Comparison of ENCODE assay signal across 12 cellular contexts in the genomic region with DNA sequence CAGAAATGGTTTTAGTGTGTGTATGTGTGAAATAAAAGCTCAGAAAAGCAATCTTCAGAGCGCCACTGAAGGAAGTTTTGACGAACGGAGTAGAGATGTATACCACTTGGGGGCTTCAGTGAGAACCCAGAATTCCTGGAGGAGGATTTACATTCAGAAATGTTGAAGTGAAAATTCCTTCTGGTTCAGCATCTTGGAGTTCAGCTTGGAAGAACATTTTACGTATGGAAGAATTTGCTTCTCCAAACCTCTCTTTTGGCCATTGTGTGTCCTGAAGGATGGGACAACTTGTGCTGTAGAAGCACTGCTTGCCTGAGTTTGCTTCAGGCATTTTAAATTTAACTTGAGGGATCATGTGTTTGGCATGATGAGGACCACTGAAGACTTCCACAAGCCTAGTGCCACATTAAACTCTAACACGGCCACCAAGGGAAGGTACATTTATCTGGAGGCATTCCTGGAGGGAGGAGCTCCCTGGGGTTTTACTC. TPM values are rescaled to one million over a fixed set of nuclear protein-coding genes. Genes with fewer than 3 reads are reported as not detected.
A peak's percentile ranks its signal among the peaks of the same experiment; 100 is the strongest.
DNase-seq lines count a peak whose midpoint lies in the region; ATAC-seq, FAIRE-seq and TF ChIP-seq lines count a peak whose summit lies in the region.
"Had no signal": no experiment of that assay in that cellular context is flagged by ENCODE, and none has a peak within 500 bp of the region (broad histone marks: within the 10 kb centered on the region; RNA-seq: fewer than 3 reads in every experiment).

No MANE protein-coding gene starts in this region.

- H3K27me3 ChIP-seq in cardiac muscle cell: no peaks in the 10 kb centered on the region
- H3K27me3 ChIP-seq: stomach had no signal

- peak overlapping the region; percentile 94 for H3K4me3 Mint-ChIP-seq in neural crest cell
- no peak overlapping the region for H3K4me3 Mint-ChIP-seq in activated CD4-positive, alpha-beta T cell treated with anti-CD3 and anti-CD28 coated beads for 36 hours

- DNase-seq in A172 (ENCODE audit: low spot score): peak; percentile 1
- peak in 1 of 2 donors; percentile 37 for DNase-seq in cardiac muscle cell (ENCODE audit: low read depth in 1 of 2, low spot score in 1 of 2)
- no peak for DNase-seq in neural crest cell (ENCODE audit: low read depth, low spot score)
- no peak for DNase-seq in D341Med (ENCODE audit: low spot score)
- DNase-seq in activated CD4-positive, alpha-beta T cell treated with anti-CD3 and anti-CD28 coated beads for 36 hours: no peak
- DNase-seq in GM19240 (ENCODE audit: insufficient read length, low spot score): no peak
- DNase-seq: activated CD4-positive, alpha-beta T cell treated with anti-CD3 and anti-CD28 coated beads for 1 hour; NCI-H2107; stomach had no signal

- POLR2A ChIA-PET in activated CD4-positive, alpha-beta T cell treated with anti-CD3 and anti-CD28 coated beads for 36 hours (lab: Charles Lee): no interaction called here

- H3K4me3 ChIP-seq in cardiac muscle cell: no peak overlapping the region
- H3K4me3 ChIP-seq: A549 had no signal

- ATAC-seq in activated CD4-positive, alpha-beta T cell treated with anti-CD3 and anti-CD28 coated beads for 36 hours: no peak
- ATAC-seq in HG03439 (IDR thresholded peaks at IDR 0.05; ENCODE audit: unreplicated experiment): no peak
- ATAC-seq: A549 had no signal

- TF ChIP-seq CTCF in cardiac muscle cell (IDR thresholded peaks at IDR 0.05; ENCODE audit: low read depth, low read length) (peak; percentile 23), neural crest cell (conservative IDR thresholded peaks at IDR 0.05) (no peak)

- peaks cover 8% of the 10 kb centered on the region for H3K4me1 ChIP-seq in cardiac muscle cell (ENCODE audit: low read depth)
- H3K4me1 ChIP-seq: A549 had no signal

- no peaks in the 10 kb centered on the region for H3K36me3 ChIP-seq in cardiac muscle cell
- H3K36me3 ChIP-seq: stomach had no signal

- peaks cover 2% of the 10 kb centered on the region for H3K9me3 Mint-ChIP-seq in neural crest cell
- peaks cover 2% of the 10 kb centered on the region for H3K9me3 Mint-ChIP-seq in activated CD4-positive, alpha-beta T cell treated with anti-CD3 and anti-CD28 coated beads for 36 hours (ENCODE audit: low read depth)

- H3K4me1 Mint-ChIP-seq in neural crest cell: peaks cover 69% of the 10 kb centered on the region
- H3K4me1 Mint-ChIP-seq in activated CD4-positive, alpha-beta T cell treated with anti-CD3 and anti-CD28 coated beads for 36 hours: no peaks in the 10 kb centered on the region

- H3K27ac Mint-ChIP-seq in neural crest cell (ENCODE audit: unreplicated experiment): peak overlapping the region; percentile 97
- H3K27ac Mint-ChIP-seq in activated CD4-positive, alpha-beta T cell treated with anti-CD3 and anti-CD28 coated beads for 36 hours: no peak overlapping the region

- intact Hi-C loops in activated CD4-positive, alpha-beta T cell treated with anti-CD3 and anti-CD28 coated beads for 36 hours (cut with DNase I, micrococcal nuclease): loop anchor here in 1 of 2 experiments (10.0 kb wide), 1 partner anchor 319 kb away; no protein-coding TSS in a partner anchor

- H3K9me3 ChIP-seq in cardiac muscle cell (ENCODE audit: low read depth): no peaks in the 10 kb centered on the region
- H3K9me3 ChIP-seq: A549, stomach had no signal

- H3K36me3 Mint-ChIP-seq in neural crest cell (ENCODE audit: low read depth): peaks cover 11% of the 10 kb centered on the region
- H3K36me3 Mint-ChIP-seq in activated CD4-positive, alpha-beta T cell treated with anti-CD3 and anti-CD28 coated beads for 36 hours (ENCODE audit: low read depth): no peaks in the 10 kb centered on the region

- no peaks in the 10 kb centered on the region for H3K27me3 Mint-ChIP-seq in neural crest cell (ENCODE audit: low read depth)
- H3K27me3 Mint-ChIP-seq in activated CD4-positive, alpha-beta T cell treated with anti-CD3 and anti-CD28 coated beads for 36 hours: peaks cover 34% of the 10 kb centered on the region

- no peak overlapping the region for H3K27ac ChIP-seq in cardiac muscle cell
- H3K27ac ChIP-seq: A549, stomach had no signal

- CTCF ChIA-PET in activated CD4-positive, alpha-beta T cell treated with anti-CD3 and anti-CD28 coated beads for 36 hours (lab: Charles Lee): interaction anchor here (0.9 kb wide), 1 partner anchor 61 kb away, joined by 3 read pairs; no protein-coding TSS in a partner anchor

- FAIRE-seq in TTC549 (lab: Jason Lieb, UNC): peak; percentile 74
- FAIRE-seq: A549 had no signal

RNA-seq across cellular contexts. Expression of a gene that starts 0.7 kb away (rescaled TPM):
- total RNA-seq in A172 (2014; rRNA removed; shearing (Covaris generic)): 13.2 and 19.0 TPM in 2 replicates
- 43.4 and 47.7 TPM in 2 replicates for total RNA-seq in cardiac muscle cell
- polyA plus RNA-seq in cardiac muscle cell: 13.7 and 21.6 TPM in 2 replicates
- total RNA-seq in neural crest cell: 36.4 and 40.1 TPM in 2 replicates
- under 1 TPM in 1 of 2 experiments, not detected in 1; 0.04 TPM for total RNA-seq in activated CD4-positive, alpha-beta T cell treated with anti-CD3 and anti-CD28 coated beads for 36 hours

RNA-seq across cellular contexts. Expression of a gene that starts 14.8 kb away (rescaled TPM):
- total RNA-seq in A172 (2014; rRNA removed; shearing (Covaris generic)): not detected in 2 replicates
- total RNA-seq in cardiac muscle cell (not detected in 2 replicates), neural crest cell (not detected in 2 replicates)
- polyA plus RNA-seq in cardiac muscle cell: 0.06 TPM in 1 of 2 replicates, not detected in the other
- total RNA-seq in activated CD4-positive, alpha-beta T cell treated with anti-CD3 and anti-CD28 coated beads for 36 hours: not detected
- polyA plus RNA-seq: stomach had no signal

Comparison
In these comparisons a context has a peak if more than half of its experiments do, and no peak if none do; other contexts are left out.
1. RNA of a gene that starts 0.7 kb away (total RNA-seq): 43.4 to 47.7 TPM in cardiac muscle cell, 36.4 to 40.1 TPM in neural crest cell and 13.2 to 19.0 TPM in A172; 0.04 TPM in activated CD4-positive, alpha-beta T cell treated with anti-CD3 and anti-CD28 coated beads for 36 hours; every median in the first group is over 10 times any median in the second.